24 cellular contexts compared by ENCODE assay signal in genomic region chr12:43294147-43294546, GRCh38.
A peak's percentile ranks its signal among the peaks of the same experiment; 100 is the strongest.
DNase-seq lines count a peak whose midpoint lies in the region; ATAC-seq, FAIRE-seq and TF ChIP-seq lines count a peak whose summit lies in the region.
"Had no signal": no experiment of that assay in that cellular context is flagged by ENCODE, and none has a peak within 500 bp of the region (broad histone marks: within the 10 kb centered on the region; RNA-seq: fewer than 3 reads in every experiment).

No MANE protein-coding gene starts in this region.

- H3K4me3 ChIP-seq in A549 (no peak overlapping the region), IMR-90 (ENCODE audit: insufficient read depth, low read depth, low read length) (no peak overlapping the region), K562 (no peak overlapping the region), neural progenitor cell (no peak overlapping the region), right atrium auricular region (no peak overlapping the region), SK-N-SH (ENCODE audit: low read depth in 2 of 2, low read length in 1 of 2) (no peak overlapping the region), lower lobe of right lung (no peak overlapping the region)
- H3K4me3 ChIP-seq: BLaER1 treated with 17β-estradiol and CSF1 and Interleukin-3, amounts not matched to agents 10 nM and 100 nM had no signal

- H4K5ac ChIP-seq in IMR-90 (ENCODE audit: low read depth, low read length) = no peak overlapping the region

- TF ChIP-seq POLR2A in A549 (IDR thresholded peaks at IDR 0.05; ENCODE audit: low read length) (no peak), IMR-90 (IDR thresholded peaks at IDR 0.05; ENCODE audit: low read depth, low read length) (no peak), K562 (conservative IDR thresholded peaks at IDR 0.05) (no peak)

- H3K79me1 ChIP-seq in IMR-90 (ENCODE audit: low read depth in 1 of 2, low read length in 2 of 2) = peaks cover 0 to 3% of the 10 kb centered on the region in 2 experiments; a peak in 1 of 4 replicates

- H2BK15ac ChIP-seq in IMR-90 (ENCODE audit: low read depth, low read length) = no peak overlapping the region

- H2AK9ac ChIP-seq in IMR-90 (replicated peaks; ENCODE audit: low read depth, low read length, poor library complexity) = no peak overlapping the region

- H3K36me3 ChIP-seq in IMR-90 (ENCODE audit: control insufficient read depth, insufficient read depth, low read length) (no peaks in the 10 kb centered on the region), K562 (ENCODE audit: control insufficient read depth, insufficient read depth, low read length) (no peaks in the 10 kb centered on the region), neural progenitor cell (no peaks in the 10 kb centered on the region), right atrium auricular region (no peaks in the 10 kb centered on the region), SK-N-SH (replicated peaks in 1 of 2; ENCODE audit: control insufficient read depth in 1 of 2, insufficient read depth in 2 of 2, low read length in 1 of 2) (no peaks in the 10 kb centered on the region), lower lobe of right lung (no peaks in the 10 kb centered on the region)
- H3K36me3 ChIP-seq: BLaER1 treated with 17β-estradiol and CSF1 and Interleukin-3, amounts not matched to agents 10 nM and 100 nM had no signal

- H3K27me3 ChIP-seq in IMR-90 (ENCODE audit: control insufficient read depth, insufficient read depth, low read length) (no peaks in the 10 kb centered on the region), K562 (ENCODE audit: control insufficient read depth in 2 of 2, insufficient read depth in 2 of 2, low read length in 2 of 2) (no peaks in the 10 kb centered on the region), neural progenitor cell (no peaks in the 10 kb centered on the region), right atrium auricular region (no peaks in the 10 kb centered on the region), SK-N-SH (ENCODE audit: insufficient read depth) (no peaks in the 10 kb centered on the region), lower lobe of right lung (ENCODE audit: low read depth) (no peaks in the 10 kb centered on the region)
- H3K27me3 ChIP-seq: BLaER1 treated with 17β-estradiol and CSF1 and Interleukin-3, amounts not matched to agents 10 nM and 100 nM had no signal

- no peak overlapping the region for H3K56ac ChIP-seq in IMR-90 (ENCODE audit: extremely low read depth, insufficient read depth, low read length)

- H3K27ac ChIP-seq in A549 (no peak overlapping the region), IMR-90 (ENCODE audit: insufficient read depth, low read length) (no peak overlapping the region), K562 (ENCODE audit: extremely low read depth, low read depth, low read length) (no peak overlapping the region), neural progenitor cell (peak overlapping the region; percentile 43), right atrium auricular region (no peak overlapping the region), SK-N-SH (ENCODE audit: low read depth in 2 of 2, low read length in 1 of 2) (no peak overlapping the region), lower lobe of right lung (no peak overlapping the region)
- H3K27ac ChIP-seq: BLaER1 treated with 17β-estradiol and CSF1 and Interleukin-3, amounts not matched to agents 10 nM and 100 nM; C4-2B had no signal

- no peaks in the 10 kb centered on the region for H3K36me3 Mint-ChIP-seq in neural progenitor cell
- H3K36me3 Mint-ChIP-seq: CD8-positive, alpha-beta T cell had no signal

- H4K20me1 ChIP-seq in IMR-90 (ENCODE audit: insufficient read depth, low read length) = no peaks in the 10 kb centered on the region
- H4K20me1 ChIP-seq in K562 (replicated peaks; ENCODE audit: control insufficient read depth, insufficient read depth, low read length) = no peaks in the 10 kb centered on the region
- H4K20me1 ChIP-seq in neural progenitor cell (ENCODE audit: low read depth) = no peaks in the 10 kb centered on the region
- H4K20me1 ChIP-seq in SK-N-SH (ENCODE audit: insufficient read depth) = no peaks in the 10 kb centered on the region
- H4K20me1 ChIP-seq: BLaER1 treated with 17β-estradiol and CSF1 and Interleukin-3, amounts not matched to agents 10 nM and 100 nM had no signal

- no peak overlapping the region for H3K23ac ChIP-seq in IMR-90 (ENCODE audit: low read depth, low read length)

- dilution Hi-C loops in IMR-90 (cut with HindIII; ENCODE audit: low sequenced_read_pairs, unreplicated experiment) = no loop called here

- no peak overlapping the region for H2AK5ac ChIP-seq in IMR-90 (ENCODE audit: low read depth, low read length)

- TF ChIP-seq EP300 in A549 (IDR thresholded peaks at IDR 0.05) (no peak), K562 (IDR thresholded peaks at IDR 0.05; ENCODE audit: low read length) (no peak), SK-N-SH (IDR thresholded peaks at IDR 0.05; ENCODE audit: borderline replicate concordance in 1 of 2, low read depth in 1 of 2, low read length in 1 of 2) (no peak)

- H3K4me3 Mint-ChIP-seq in neural progenitor cell = no peak overlapping the region
- H3K4me3 Mint-ChIP-seq: B cell; CD4-positive, alpha-beta T cell; CD8-positive, alpha-beta T cell had no signal

- no peak overlapping the region for H3K14ac ChIP-seq in IMR-90 (replicated peaks; ENCODE audit: low read depth, low read length)

- no peak for FAIRE-seq in A549 (lab: Jason Lieb, UNC)
- FAIRE-seq in K562 (lab: Jason Lieb, UNC) = no peak
- FAIRE-seq: A204.1, D721Med, G401.6, GM12891, GM19239 had no signal

- no peaks in the 10 kb centered on the region for H3K9me3 ChIP-seq in A549
- no peaks in the 10 kb centered on the region for H3K9me3 ChIP-seq in IMR-90 (ENCODE audit: control insufficient read depth, insufficient read depth, low read length)
- H3K9me3 ChIP-seq in K562 (replicated peaks; ENCODE audit: control insufficient read depth, insufficient read depth, low read depth, low read length) = no peaks in the 10 kb centered on the region
- H3K9me3 ChIP-seq in neural progenitor cell (ENCODE audit: low read depth) = no peaks in the 10 kb centered on the region
- no peaks in the 10 kb centered on the region for H3K9me3 ChIP-seq in right atrium auricular region
- H3K9me3 ChIP-seq in SK-N-SH = no peaks in the 10 kb centered on the region
- H3K9me3 ChIP-seq in lower lobe of right lung = no peaks in the 10 kb centered on the region
- H3K9me3 ChIP-seq: BLaER1 treated with 17β-estradiol and CSF1 and Interleukin-3, amounts not matched to agents 10 nM and 100 nM; Caco-2 had no signal

- POLR2A ChIA-PET in A549 (lab: Yijun Ruan, JAX) = no interaction called here
- POLR2A ChIA-PET in IMR-90 (lab: Charles Lee; ENCODE audit: unreplicated experiment) = no interaction called here
- POLR2A ChIA-PET in K562 (lab: Yijun Ruan, JAX) = no interaction called here
- POLR2A ChIA-PET in SK-N-SH (lab: Yijun Ruan, JAX) = no interaction called here

- TF ChIP-seq RAD21 in A549 (conservative IDR thresholded peaks at IDR 0.05 in 1 of 2, IDR thresholded peaks at IDR 0.05 in 1 of 2) (no peak), IMR-90 (IDR thresholded peaks at IDR 0.05; ENCODE audit: low read length) (no peak), K562 (CRISPR knock-in tag; conservative IDR thresholded peaks at IDR 0.05 in 1 of 2, IDR thresholded peaks at IDR 0.05 in 1 of 2) (no peak), SK-N-SH (IDR thresholded peaks at IDR 0.05; ENCODE audit: low read length) (no peak)

- 0 out of 4 replicates have a peak overlapping the region, but pooled peaks of 1 of the 2 experiments have one; percentile 65 for H4K8ac ChIP-seq in IMR-90 (ENCODE audit: low read depth in 2 of 2, low read length in 2 of 2)

- in situ Hi-C loops in IMR-90 (cut with MboI; ENCODE audit: low sequenced_read_pairs) = loop anchor here (25.0 kb wide), 1 partner anchor 957 kb away; the partner anchor contains the start of genes PPHLN1 and ZCRB1
- in situ Hi-C loops in K562 (cut with MboI) = no loop called here

- WGBS in A549 (ENCODE audit: missing lambda C conversion rate) = 12% methylated on average over 4 of the region's 4 CpGs
- WGBS in IMR-90 (ENCODE audit: extremely low coverage in 2 of 2, insufficient read length in 1 of 2), 2 experiments = no CpG with 5 or more reads among the region's 4 CpGs
- 9% methylated on average over 4 of the region's 4 CpGs for WGBS in K562 (ENCODE audit: insufficient coverage, low coverage, missing lambda C conversion rate)
- 57% methylated on average over 4 of the region's 4 CpGs for WGBS in SK-N-SH (ENCODE audit: low lambda C conversion rate)

- H3F3A ChIP-seq in neural progenitor cell (ENCODE audit: low read depth) (no peaks in the 10 kb centered on the region), SK-N-SH (replicated peaks; ENCODE audit: insufficient read depth) (no peaks in the 10 kb centered on the region)

- DNase-seq in A549 (ENCODE audit: low read depth in 1 of 2, low spot score in 1 of 2) = no peak
- DNase-seq in IMR-90 = no peak
- no peak for DNase-seq in K562 (ENCODE audit: extremely low read depth in 1 of 4, low spot score in 3 of 4)
- DNase-seq in neural progenitor cell (ENCODE audit: low spot score) = no peak
- no peak for DNase-seq in right atrium auricular region (ENCODE audit: low spot score)
- DNase-seq in SK-N-SH = no peak
- DNase-seq in NCI-H526 treated with DMSO at 0.1 percent for 48 hours (lab: John Stamatoyannopoulos, UW) = no peak
- DNase-seq in lower lobe of right lung = no peak
- DNase-seq: 8988T; AML-193; Caco-2; Calu3; CD4-positive, alpha-beta T cell; CD8-positive, alpha-beta T cell; DMS79 treated with DMSO at 0.1 percent for 48 hours; GF-D8 had no signal

- H2BK20ac ChIP-seq in IMR-90 (ENCODE audit: low read depth, low read length) = no peak overlapping the region

- H3K9ac ChIP-seq in IMR-90 (ENCODE audit: low read depth, low read length) (no peak overlapping the region), K562 (ENCODE audit: insufficient read depth in 1 of 2, low read depth in 2 of 2, low read length in 2 of 2) (no peak overlapping the region), neural progenitor cell (no peak overlapping the region), SK-N-SH (no peak overlapping the region)
- H3K9ac ChIP-seq: BLaER1 treated with 17β-estradiol and CSF1 and Interleukin-3, amounts not matched to agents 10 nM and 100 nM had no signal

- H3K4ac ChIP-seq in IMR-90 (ENCODE audit: low read depth, low read length) = no peak overlapping the region

- H3K9me2 ChIP-seq in SK-N-SH = no peaks in the 10 kb centered on the region

- BruUV-seq in IMR-90 (replicated peaks; lab: Mats Ljungman, UMichigan) (no TSS peak), K562 (replicated peaks; lab: Mats Ljungman, UMichigan) (no TSS peak)

- CTCF ChIA-PET in A549 (lab: Yijun Ruan, JAX) (no interaction called here), IMR-90 (lab: Yijun Ruan, JAX) (interaction anchor here (0.6 kb wide), 1 partner anchor 904 kb away, joined by 3 read pairs; no protein-coding TSS in a partner anchor), K562 (lab: Yijun Ruan, JAX; ENCODE audit: low intra/inter-chr PET ratio) (no interaction called here), SK-N-SH (lab: Yijun Ruan, JAX) (interaction anchor here (2.6 kb wide), 1 partner anchor 12 kb away, joined by 11 read pairs; no protein-coding TSS in a partner anchor)

- H3K4me2 ChIP-seq in A549 = no peak overlapping the region
- no peak overlapping the region for H3K4me2 ChIP-seq in IMR-90 (ENCODE audit: low read depth, low read length)
- H3K4me2 ChIP-seq in K562 (ENCODE audit: insufficient read depth, low read length) = no peak overlapping the region
- H3K4me2 ChIP-seq in neural progenitor cell = no peak overlapping the region
- no peak overlapping the region for H3K4me2 ChIP-seq in SK-N-SH

- H3K9me1 ChIP-seq in IMR-90 (ENCODE audit: insufficient read depth, low read length) = no peaks in the 10 kb centered on the region; the same call in none of the 2 replicates
- no peaks in the 10 kb centered on the region for H3K9me1 ChIP-seq in K562 (ENCODE audit: control insufficient read depth, insufficient read depth, low read length)

- no peaks in the 10 kb centered on the region for H3K4me1 ChIP-seq in A549
- H3K4me1 ChIP-seq in IMR-90 (ENCODE audit: control insufficient read depth, insufficient read depth, low read length) = peaks cover 19% of the 10 kb centered on the region
- no peaks in the 10 kb centered on the region for H3K4me1 ChIP-seq in K562 (replicated peaks in 1 of 2; ENCODE audit: control insufficient read depth in 2 of 2, insufficient read depth in 2 of 2, low read length in 2 of 2)
- H3K4me1 ChIP-seq in neural progenitor cell = peaks cover 23% of the 10 kb centered on the region
- H3K4me1 ChIP-seq in right atrium auricular region = no peaks in the 10 kb centered on the region
- no peaks in the 10 kb centered on the region; a peak in 1 of 4 replicates for H3K4me1 ChIP-seq in SK-N-SH (ENCODE audit: control insufficient read depth in 1 of 2, insufficient read depth in 2 of 2, low read depth in 1 of 2, low read length in 1 of 2)
- no peaks in the 10 kb centered on the region for H3K4me1 ChIP-seq in lower lobe of right lung
- H3K4me1 ChIP-seq: Caco-2 had no signal

- peaks cover 10% of the 10 kb centered on the region for H3K4me1 Mint-ChIP-seq in neural progenitor cell
- H3K4me1 Mint-ChIP-seq: B cell had no signal

- peaks cover 2% of the 10 kb centered on the region for H3K9me3 Mint-ChIP-seq in neural progenitor cell
- H3K9me3 Mint-ChIP-seq: CD4-positive, alpha-beta T cell; CD8-positive, alpha-beta T cell had no signal

- H2AFZ ChIP-seq in IMR-90 (replicated peaks; ENCODE audit: low read length, poor library complexity) (no peak overlapping the region), K562 (ENCODE audit: low read depth, low read length) (no peak overlapping the region), neural progenitor cell (replicated peaks) (no peak overlapping the region), SK-N-SH (ENCODE audit: low read depth) (no peak overlapping the region)

- H2BK120ac ChIP-seq in IMR-90 (ENCODE audit: low read depth, low read length) = peak overlapping the region; percentile 78; the same call in 1 of the 2 replicates

- intact Hi-C loops in IMR-90 (cut with micrococcal nuclease) = no loop called here
- intact Hi-C loops in K562 (cut with micrococcal nuclease) = no loop called here
- intact Hi-C loops in lower lobe of right lung (cut with DNase I) = no loop called here

- no peak overlapping the region for H4K91ac ChIP-seq in IMR-90 (ENCODE audit: insufficient read depth, low read depth, low read length)

- peak overlapping the region; percentile 28; the same call in 1 of the 2 replicates for H3K18ac ChIP-seq in IMR-90 (ENCODE audit: low read depth, low read length)

- peaks cover 4% of the 10 kb centered on the region for H3K27me3 Mint-ChIP-seq in neural progenitor cell (ENCODE audit: insufficient read depth, low read depth)
- H3K27me3 Mint-ChIP-seq: CD4-positive, alpha-beta T cell had no signal

- ATAC-seq in A549 = no peak
- ATAC-seq in IMR-90 (ENCODE audit: low read depth) = no peak
- no peak for ATAC-seq in K562
- ATAC-seq in lower lobe of right lung = no peak
- ATAC-seq: CD8-positive, alpha-beta T cell had no signal

- no peak overlapping the region for H3K27ac Mint-ChIP-seq in neural progenitor cell
- H3K27ac Mint-ChIP-seq: B cell; CD4-positive, alpha-beta T cell; CD8-positive, alpha-beta T cell had no signal

- no peak for TF ChIP-seq CTCF in A549 (IDR thresholded peaks at IDR 0.05)
- no peak for TF ChIP-seq CTCF in IMR-90 (conservative IDR thresholded peaks at IDR 0.05; ENCODE audit: low read depth, low read length)
- TF ChIP-seq CTCF in K562 (IDR thresholded peaks at IDR 0.05 in 2 of 3, conservative IDR thresholded peaks at IDR 0.05 in 1 of 3; ENCODE audit: insufficient read depth in 2 of 3, low read depth in 1 of 3, low read length in 3 of 3) = no peak
- TF ChIP-seq CTCF in neural progenitor cell (IDR thresholded peaks at IDR 0.05) = no peak
- no peak for TF ChIP-seq CTCF in right atrium auricular region (IDR thresholded peaks at IDR 0.05)
- no peak for TF ChIP-seq CTCF in SK-N-SH (IDR thresholded peaks at IDR 0.05)
- TF ChIP-seq CTCF in lower lobe of right lung (IDR thresholded peaks at IDR 0.05) = no peak

- H3K79me2 ChIP-seq in K562 (ENCODE audit: control insufficient read depth, insufficient read depth, low read length) (no peaks in the 10 kb centered on the region), neural progenitor cell (ENCODE audit: low read depth) (no peaks in the 10 kb centered on the region), SK-N-SH (ENCODE audit: insufficient read depth) (no peaks in the 10 kb centered on the region)

- peak overlapping the region; percentile 73 for H2BK5ac ChIP-seq in IMR-90 (ENCODE audit: low read depth, low read length, poor library complexity, severe bottlenecking)

Comparison
In these comparisons a context has a peak if more than half of its experiments do, and no peak if none do; other contexts are left out.
1. CTCF ChIA-PET loops: an anchor here in IMR-90 (0.6 kb wide) and SK-N-SH (2.6 kb wide); none called in A549 and K562.
2. Of the 35 proteins assayed by ChIP-seq in both K562 and A549: peak only in K562: none; only in A549: MAFK; in both: none; in neither: 34.